In genomic region chr3:143971367-143972154, GRCh38 we compare ENCODE assay signal across 8 cellular contexts. TPM values are rescaled to one million over a fixed set of nuclear protein-coding genes. Genes with fewer than 3 reads are reported as not detected.
DNase-seq lines count a peak whose midpoint lies in the region; ATAC-seq and TF ChIP-seq lines count a peak whose summit lies in the region.

Gene DIPK2A (plus strand): TSS chr3:143971823. CDS start chr3:143972333, 510 bp downstream.

- CTCF ChIA-PET in Caco-2 (lab: Charles Lee), result interaction anchor here (0.6 to 1.7 kb wide), 6 partner anchors 9 to 936 kb away, joined by 3 to 4 read pairs (median 4); no protein-coding TSS in a partner anchor

- no peaks in the 10 kb centered on the region for H3K27me3 Mint-ChIP-seq in Caco-2 (ENCODE audit: insufficient read depth, unreplicated experiment)
- no peaks in the 10 kb centered on the region for H3K27me3 Mint-ChIP-seq in effector memory CD8-positive, alpha-beta T cell
- H3K27me3 Mint-ChIP-seq in memory B cell, result no peaks in the 10 kb centered on the region

- H3K4me1 Mint-ChIP-seq in Caco-2 (ENCODE audit: low read depth, unreplicated experiment) (peaks cover 6% of the 10 kb centered on the region), memory B cell (peaks cover 22% of the 10 kb centered on the region)
- peaks cover 16 to 23% of the 10 kb centered on the region in 2 donors for H3K4me1 Mint-ChIP-seq in effector memory CD8-positive, alpha-beta T cell (ENCODE audit: low read depth in 2 of 2)

- peak within 1 kb of the TSS; percentile 89 for H3K4me3 Mint-ChIP-seq in Caco-2 (ENCODE audit: unreplicated experiment)
- peak within 1 kb of the TSS; percentile 91 to 94 for H3K4me3 Mint-ChIP-seq in effector memory CD8-positive, alpha-beta T cell
- H3K4me3 Mint-ChIP-seq in memory B cell, result peak within 1 kb of the TSS; percentile 98

- H3K9me3 ChIP-seq in Caco-2, result no peaks in the 10 kb centered on the region

- H3K9me3 Mint-ChIP-seq in Caco-2 (ENCODE audit: unreplicated experiment), result no peaks in the 10 kb centered on the region
- H3K9me3 Mint-ChIP-seq in effector memory CD8-positive, alpha-beta T cell, result no peaks in the 10 kb centered on the region
- no peaks in the 10 kb centered on the region for H3K9me3 Mint-ChIP-seq in memory B cell

- H3K27ac Mint-ChIP-seq in Caco-2 (ENCODE audit: unreplicated experiment) (peak within 1 kb of the TSS; percentile 98), memory B cell (peak within 1 kb of the TSS; percentile 97)
- peak within 1 kb of the TSS; percentile 93 to 95 for H3K27ac Mint-ChIP-seq in effector memory CD8-positive, alpha-beta T cell

- no peak for TF ChIP-seq CTCF in Caco-2 (IDR thresholded peaks at IDR 0.05; ENCODE audit: insufficient read depth in 1 of 2, low read depth in 1 of 2, low read length in 1 of 2, severe bottlenecking in 1 of 2, unreplicated experiment in 1 of 2)

- H3K4me1 ChIP-seq in Caco-2, result peaks cover 19% of the 10 kb centered on the region

- H3K36me3 Mint-ChIP-seq in Caco-2 (ENCODE audit: insufficient read depth, unreplicated experiment), result peaks cover 11% of the 10 kb centered on the region
- H3K36me3 Mint-ChIP-seq in effector memory CD8-positive, alpha-beta T cell (ENCODE audit: insufficient read depth), result peaks cover 23% of the 10 kb centered on the region
- H3K36me3 Mint-ChIP-seq in memory B cell, result no peaks in the 10 kb centered on the region

- intact Hi-C loops in Caco-2 (cut with micrococcal nuclease; ENCODE audit: unreplicated experiment), result loop anchor here (1.0 to 10.0 kb wide), 8 partner anchors 74 to 883 kb away; no protein-coding TSS in a partner anchor

- no peaks in the 10 kb centered on the region for H3K36me3 ChIP-seq in Caco-2 (ENCODE audit: control insufficient read depth, insufficient read depth, low read length)

- peak; percentile 94 for DNase-seq in Caco-2
- peak; percentile 47 to 97 (median 90) for DNase-seq in HUDEP-2 (lab: John Stamatoyannopoulos, UW; ENCODE audit: unreplicated experiment in 76 of 76)
- peak; percentile 99 for DNase-seq in NOMO-1 treated with dmso at 0.1 percent for 144 hours (lab: John Stamatoyannopoulos, UW; ENCODE audit: unreplicated experiment)
- DNase-seq in activated CD8-positive, alpha-beta memory T cell treated with anti-CD3 and anti-CD28 coated beads for 48 hours (ENCODE audit: low read depth in 2 of 3, low spot score in 2 of 3), result peak; percentile 82 to 95 (median 87)
- peak; percentile 93 for DNase-seq in effector memory CD8-positive, alpha-beta T cell
- peak; percentile 93 to 97 for DNase-seq in memory B cell (ENCODE audit: low spot score in 2 of 2)
- peak; percentile 90 for DNase-seq in stimulated activated CD8-positive, alpha-beta memory T cell treated with anti-CD3 and anti-CD28 coated beads, Interleukin-12 subunit alpha, Interleukin-12 subunit beta, amount 100 ng/mL, for 1 hour (ENCODE audit: low read depth)

- POLR2A ChIA-PET in Caco-2 (lab: Charles Lee), result interaction anchor here (0.6 to 2.4 kb wide), 23 partner anchors 10 to 1734 kb away, joined by 3 to 25 read pairs (median 4); no protein-coding TSS in a partner anchor

- BruUV-seq in Caco-2 (replicated peaks; lab: Mats Ljungman, UMichigan), result no TSS peak

- ATAC-seq in GM21390 (IDR thresholded peaks at IDR 0.05; ENCODE audit: unreplicated experiment) (peak; percentile 53), memory B cell (ENCODE audit: low read depth) (peak; percentile 64)
- ATAC-seq in effector memory CD8-positive, alpha-beta T cell (replicated peaks), result peak; percentile 70

- H3K4me3 ChIP-seq in Caco-2 (ENCODE audit: low read depth, low read length), result peak within 1 kb of the TSS; percentile 96

- no peaks in the 10 kb centered on the region for H3K27me3 ChIP-seq in Caco-2 (replicated peaks; ENCODE audit: control insufficient read depth, insufficient read depth, low read length)

RNA-seq across cellular contexts. Expression of gene DIPK2A, which starts in this region (rescaled TPM):
- 29.0 and 30.2 TPM in 2 replicates for total RNA-seq in Caco-2 (2022)

Comparison
In these comparisons a context has a peak if more than half of its experiments do, and no peak if none do; other contexts are left out.
1. Peak in every context shown above with its lines: DNase-seq, ATAC-seq and H3K4me3 ChIP-seq.